8 cellular contexts compared by ENCODE assay signal in the genomic region with DNA sequence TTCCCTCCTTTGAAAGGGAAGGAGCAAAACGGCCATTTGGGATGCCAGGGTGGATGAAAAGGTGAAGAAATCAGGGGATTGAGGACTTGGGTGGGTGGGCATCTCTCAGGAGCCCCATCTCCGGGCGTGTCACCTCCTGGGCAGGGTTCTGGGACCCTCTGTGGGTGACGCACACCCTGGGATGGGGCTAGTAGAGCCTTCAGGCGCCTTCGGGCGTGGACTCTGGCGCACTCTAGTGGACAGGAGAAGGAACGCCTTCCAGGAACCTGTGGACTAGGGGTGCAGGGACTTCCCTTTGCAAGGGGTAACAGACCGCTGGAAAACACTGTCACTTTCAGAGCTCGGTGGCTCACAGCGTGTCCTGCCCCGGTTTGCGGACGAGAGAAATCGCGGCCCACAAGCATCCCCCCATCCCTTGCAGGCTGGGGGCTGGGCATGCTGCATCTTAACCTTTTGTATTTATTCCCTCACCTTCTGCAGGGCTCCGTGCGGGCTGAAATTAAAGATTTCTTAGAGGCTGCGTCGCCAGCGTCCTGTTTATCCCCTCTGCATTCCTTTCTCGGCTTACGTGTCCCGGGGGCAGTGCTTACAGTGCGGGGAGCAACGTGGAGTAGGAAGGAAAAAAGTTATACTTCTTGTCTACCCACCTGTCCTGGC.
DNase-seq lines count a peak whose midpoint lies in the region; ATAC-seq lines count a peak whose summit lies in the region.

No MANE protein-coding gene starts in this region.

- peak in 9 of 14 donors; percentile 4 to 52 (median 34) for DNase-seq in C1 segment of cervical spinal cord (lab: John Stamatoyannopoulos, UW)
- peak; percentile 30 to 80 for DNase-seq in NCI-H526 (lab: John Stamatoyannopoulos, UW)
- DNase-seq in activated CD4-positive, alpha-beta T cell treated with anti-CD3 and anti-CD28 coated beads, Interleukin-2, amount 50 U/mL, for 4 hours: peak; percentile 62 to 64
- DNase-seq in ecto neural progenitor cell (ENCODE audit: low spot score): peak; percentile 81
- DNase-seq in medulla oblongata (ENCODE audit: extremely low spot score): peak; percentile 70
- DNase-seq in stimulated activated CD8-positive, alpha-beta memory T cell treated with anti-CD3 and anti-CD28 coated beads, Interleukin-7, amount 100 ng/mL, for 24 hours (ENCODE audit: low read depth): peak; percentile 38

- ATAC-seq in HG02678 (IDR thresholded peaks at IDR 0.05; ENCODE audit: unreplicated experiment) (peak; percentile 49), GM19023 (IDR thresholded peaks at IDR 0.05; ENCODE audit: unreplicated experiment) (no peak)
